1 cellular context compared by ENCODE assay signal in genomic region chr11:127677813-127678212, GRCh38.
TF ChIP-seq lines count a peak whose summit lies in the region.

No MANE protein-coding gene starts in this region.

TF ChIP-seq in WTC11, 78 proteins besides CTCF, POLR2A, EP300 and RAD21 (continued from another document):
- no peak for TF ChIP-seq ZNF425 (CRISPR knock-in tag; conservative IDR thresholded peaks at IDR 0.05)
- no peak for TF ChIP-seq ARID4B (CRISPR knock-in tag; IDR thresholded peaks at IDR 0.05; ENCODE audit: borderline replicate concordance)
- no peak for TF ChIP-seq PRRX2 (CRISPR knock-in tag; IDR thresholded peaks at IDR 0.05)
